Comparison of ENCODE assay signal across 19 cellular contexts in genomic region chr12:94209240-94209639, GRCh38.
DNase-seq lines count a peak whose midpoint lies in the region; ATAC-seq and TF ChIP-seq lines count a peak whose summit lies in the region.
"Had no signal": no experiment of that assay in that cellular context is flagged by ENCODE, and none has a peak within 500 bp of the region (broad histone marks: within the 10 kb centered on the region; RNA-seq: fewer than 3 reads in every experiment).

No MANE protein-coding gene starts in this region.

- no peak for TF ChIP-seq CTCF in adrenal gland (IDR thresholded peaks at IDR 0.05)

- ATAC-seq in activated T-helper 17 cell treated with anti-CD3 and anti-CD28 coated beads, Interleukin-2, amount 50 U/mL, for 72 hours (replicated peaks) = no peak
- no peak for ATAC-seq in natural killer cell treated with Interleukin-12 subunit alpha and Interleukin-12 subunit beta and Interleukin-15 and Interleukin-18, amount 100 ng/mL, for 72 hours
- no peak for ATAC-seq in GM21529 (IDR thresholded peaks at IDR 0.05; ENCODE audit: unreplicated experiment)
- ATAC-seq: A549 had no signal

- H3K27me3 Mint-ChIP-seq in activated CD4-positive, alpha-beta T cell treated with anti-CD3 and anti-CD28 coated beads, Interleukin-2, amount 10 ng/mL, durations not matched to agents 24 days and 14 days = no peaks in the 10 kb centered on the region
- no peaks in the 10 kb centered on the region for H3K27me3 Mint-ChIP-seq in IgD-negative memory B cell
- no peaks in the 10 kb centered on the region for H3K27me3 Mint-ChIP-seq in activated T-helper 17 cell treated with anti-CD3 and anti-CD28 coated beads, Interleukin-2, amount 50 U/mL, for 72 hours
- H3K27me3 Mint-ChIP-seq in natural killer cell treated with Interleukin-12 subunit alpha and Interleukin-12 subunit beta and Interleukin-15 and Interleukin-18, amount 100 ng/mL, for 72 hours = no peaks in the 10 kb centered on the region

- H3K4me3 ChIP-seq in adrenal gland = no peak overlapping the region
- H3K4me3 ChIP-seq: A549, dorsolateral prefrontal cortex, gastrocnemius medialis, tibial artery had no signal

- no peak for TF ChIP-seq POLR2A in adrenal gland (IDR thresholded peaks at IDR 0.05)

- H3K4me1 Mint-ChIP-seq in activated CD4-positive, alpha-beta T cell treated with anti-CD3 and anti-CD28 coated beads, Interleukin-2, amount 10 ng/mL, durations not matched to agents 24 days and 14 days = peaks cover 57% of the 10 kb centered on the region
- peaks cover 42 to 53% (median 52%) of the 10 kb centered on the region in 3 donors for H3K4me1 Mint-ChIP-seq in IgD-negative memory B cell
- H3K4me1 Mint-ChIP-seq in activated T-helper 17 cell treated with anti-CD3 and anti-CD28 coated beads, Interleukin-2, amount 50 U/mL, for 72 hours = peaks cover 45% of the 10 kb centered on the region
- H3K4me1 Mint-ChIP-seq in natural killer cell treated with Interleukin-12 subunit alpha and Interleukin-12 subunit beta and Interleukin-15 and Interleukin-18, amount 100 ng/mL, for 72 hours (ENCODE audit: low read depth in 2 of 2) = peaks cover 55% of the 10 kb centered on the region in 2 donors

- intact Hi-C loops in activated CD4-positive, alpha-beta T cell treated with anti-CD3 and anti-CD28 coated beads, Interleukin-2, amount 10 ng/mL, durations not matched to agents 24 days and 14 days (cut with micrococcal nuclease) = loop anchor here (2.0 to 5.0 kb wide), 3 partner anchors 120 to 1282 kb away; partner anchors contain the start of gene EEA1
- intact Hi-C loops in adrenal gland (cut with DNase I) = no loop called here

- no peak for DNase-seq in activated CD4-positive, alpha-beta T cell treated with anti-CD3 and anti-CD28 coated beads, Interleukin-2, amount 10 ng/mL, durations not matched to agents 24 days and 14 days
- DNase-seq in activated CD4-positive, alpha-beta T cell treated with anti-CD3 and anti-CD28 coated beads for 1 hour = no peak
- no peak for DNase-seq in natural killer cell treated with Interleukin-12 subunit alpha and Interleukin-12 subunit beta and Interleukin-15 and Interleukin-18, amount 100 ng/mL, for 72 hours (ENCODE audit: low spot score)
- DNase-seq in adrenal gland = no peak
- DNase-seq in midbrain (lab: John Stamatoyannopoulos, UW) = no peak
- DNase-seq: activated CD8-positive, alpha-beta memory T cell treated with anti-CD3 and anti-CD28 coated beads, Interleukin-2, amount 50 U/mL, for 4 hours; DMS79 treated with DMSO at 0.1 percent for 48 hours; dorsolateral prefrontal cortex; gastrocnemius medialis; kidney glomerular epithelial cell; NCI-H1930; tibial artery had no signal

- H3K36me3 Mint-ChIP-seq in activated CD4-positive, alpha-beta T cell treated with anti-CD3 and anti-CD28 coated beads, Interleukin-2, amount 10 ng/mL, durations not matched to agents 24 days and 14 days (ENCODE audit: low read depth) = peaks cover 35% of the 10 kb centered on the region
- peaks cover 10% of the 10 kb centered on the region for H3K36me3 Mint-ChIP-seq in IgD-negative memory B cell
- peaks cover 9% of the 10 kb centered on the region for H3K36me3 Mint-ChIP-seq in activated T-helper 17 cell treated with anti-CD3 and anti-CD28 coated beads, Interleukin-2, amount 50 U/mL, for 72 hours (ENCODE audit: low read depth)
- peaks cover 10% of the 10 kb centered on the region for H3K36me3 Mint-ChIP-seq in natural killer cell treated with Interleukin-12 subunit alpha and Interleukin-12 subunit beta and Interleukin-15 and Interleukin-18, amount 100 ng/mL, for 72 hours

- no peaks in the 10 kb centered on the region for H3K9me3 ChIP-seq in adrenal gland (replicated peaks in 1 of 3)
- H3K9me3 ChIP-seq: A549, gastrocnemius medialis, tibial artery had no signal

- H3K4me1 ChIP-seq in adrenal gland (replicated peaks in 1 of 2) = peaks cover 16 to 21% of the 10 kb centered on the region in 2 donors
- H3K4me1 ChIP-seq: A549, gastrocnemius medialis had no signal

- peak overlapping the region in 1 of 5 donors; percentile 60 for H3K27ac ChIP-seq in adrenal gland
- H3K27ac ChIP-seq: A549, C4-2B, VCaP had no signal

- H3K36me3 ChIP-seq in adrenal gland (replicated peaks in 1 of 2) = no peaks in the 10 kb centered on the region
- H3K36me3 ChIP-seq: gastrocnemius medialis, tibial artery had no signal

- H3K9me3 Mint-ChIP-seq in activated CD4-positive, alpha-beta T cell treated with anti-CD3 and anti-CD28 coated beads, Interleukin-2, amount 10 ng/mL, durations not matched to agents 24 days and 14 days = peaks cover 4% of the 10 kb centered on the region
- H3K9me3 Mint-ChIP-seq in IgD-negative memory B cell = peaks cover 0 to 3% (median 0%) of the 10 kb centered on the region in 3 donors
- H3K9me3 Mint-ChIP-seq in activated T-helper 17 cell treated with anti-CD3 and anti-CD28 coated beads, Interleukin-2, amount 50 U/mL, for 72 hours = no peaks in the 10 kb centered on the region
- peaks cover 3% of the 10 kb centered on the region for H3K9me3 Mint-ChIP-seq in natural killer cell treated with Interleukin-12 subunit alpha and Interleukin-12 subunit beta and Interleukin-15 and Interleukin-18, amount 100 ng/mL, for 72 hours

- no peaks in the 10 kb centered on the region for H3K27me3 ChIP-seq in adrenal gland
- H3K27me3 ChIP-seq: dorsolateral prefrontal cortex, gastrocnemius medialis, tibial artery had no signal

- peak overlapping the region; percentile 44 for H3K4me3 Mint-ChIP-seq in activated CD4-positive, alpha-beta T cell treated with anti-CD3 and anti-CD28 coated beads, Interleukin-2, amount 10 ng/mL, durations not matched to agents 24 days and 14 days
- H3K4me3 Mint-ChIP-seq in IgD-negative memory B cell = peak overlapping the region in 3 of 4 donors; percentile 13 to 60 (median 31)
- peak overlapping the region; percentile 80 for H3K4me3 Mint-ChIP-seq in activated T-helper 17 cell treated with anti-CD3 and anti-CD28 coated beads, Interleukin-2, amount 50 U/mL, for 72 hours
- peak overlapping the region; percentile 88 for H3K4me3 Mint-ChIP-seq in natural killer cell treated with Interleukin-12 subunit alpha and Interleukin-12 subunit beta and Interleukin-15 and Interleukin-18, amount 100 ng/mL, for 72 hours
- H3K4me3 Mint-ChIP-seq: mesothelial cell of epicardium had no signal

- WGBS in adrenal gland, 4 donors = 76 to 81% (median 79%) methylated on average over 8 of the region's 8 CpGs

- H3K27ac Mint-ChIP-seq in activated CD4-positive, alpha-beta T cell treated with anti-CD3 and anti-CD28 coated beads, Interleukin-2, amount 10 ng/mL, durations not matched to agents 24 days and 14 days = peak overlapping the region; percentile 77
- H3K27ac Mint-ChIP-seq in IgD-negative memory B cell = peak overlapping the region; percentile 76 to 96 (median 96)
- peak overlapping the region; percentile 97 for H3K27ac Mint-ChIP-seq in activated T-helper 17 cell treated with anti-CD3 and anti-CD28 coated beads, Interleukin-2, amount 50 U/mL, for 72 hours
- peak overlapping the region; percentile 99 for H3K27ac Mint-ChIP-seq in natural killer cell treated with Interleukin-12 subunit alpha and Interleukin-12 subunit beta and Interleukin-15 and Interleukin-18, amount 100 ng/mL, for 72 hours
- H3K27ac Mint-ChIP-seq: mesothelial cell of epicardium had no signal

Comparison
In these comparisons a context has a peak if more than half of its experiments do, and no peak if none do; other contexts are left out.
1. H3K4me3 Mint-ChIP-seq: peak in every context shown above with its lines; median percentile 88 in natural killer cell treated with Interleukin-12 subunit alpha and Interleukin-12 subunit beta and Interleukin-15 and Interleukin-18, amount 100 ng/mL, for 72 hours; 80 in activated T-helper 17 cell treated with anti-CD3 and anti-CD28 coated beads, Interleukin-2, amount 50 U/mL, for 72 hours; 44 in activated CD4-positive, alpha-beta T cell treated with anti-CD3 and anti-CD28 coated beads, Interleukin-2, amount 10 ng/mL, durations not matched to agents 24 days and 14 days; 31 in IgD-negative memory B cell.